Comparison of ENCODE assay signal across 25 cellular contexts in the genomic region with DNA sequence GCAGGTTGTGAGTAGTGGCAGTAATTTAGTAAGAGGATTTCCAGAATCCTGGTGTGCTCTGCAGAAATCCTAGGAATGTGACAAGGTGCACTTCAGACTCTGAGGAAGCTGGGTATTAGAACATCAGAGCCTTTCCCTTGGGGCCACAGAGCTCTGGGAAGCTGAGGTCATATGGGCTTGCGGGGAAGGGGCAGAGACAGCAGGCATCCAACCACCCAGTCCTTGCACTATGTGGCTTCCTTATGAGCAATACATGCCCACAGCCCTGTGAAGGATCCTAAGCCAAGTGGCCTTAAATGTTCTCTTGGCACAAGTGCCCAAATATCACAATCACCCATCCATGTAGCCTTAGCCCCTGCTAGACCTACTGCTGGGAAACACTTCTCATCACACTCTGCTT. TPM values are rescaled to one million over a fixed set of nuclear protein-coding genes. Genes with fewer than 3 reads are reported as not detected.
"Had no signal": no experiment of that assay in that cellular context is flagged by ENCODE, and none has a peak within 500 bp of the region (broad histone marks: within the 10 kb centered on the region; RNA-seq: fewer than 3 reads in every experiment).

No MANE protein-coding gene starts in this region.

- DNase-seq: activated B cell treated with CpG ODN at 0.5 μM for 24 hours; activated CD4-positive, alpha-beta T cell treated with anti-CD3 and anti-CD28 coated beads for 36 hours; activated CD4-positive, alpha-beta T cell treated with anti-CD3 and anti-CD28 coated beads, Interleukin-2, amount 50 U/mL, for 4 hours; activated CD8-positive, alpha-beta memory T cell treated with anti-CD3 and anti-CD28 coated beads for 24 hours; activated CD8-positive, alpha-beta memory T cell treated with anti-CD3 and anti-CD28 coated beads, Interleukin-2, amount 50 U/mL, for 4 hours; activated T-cell treated with anti-CD3 and anti-CD28 coated beads, Interleukin-2, amount 50 U/mL, for 24 hours; effector memory CD8-positive, alpha-beta T cell; esophagus squamous epithelium; gastrocnemius medialis; head of caudate nucleus; hypothalamus; left cardiac atrium; pancreas; psoas muscle; right cardiac atrium; stimulated activated CD4-positive, alpha-beta T cell treated with anti-CD3 and anti-CD28 coated beads, Interleukin-2, amount 100 ng/mL, for 24 hours; stimulated activated naive CD8-positive, alpha-beta T cell treated with anti-CD3 and anti-CD28 coated beads, Interleukin-15, amount 100 ng/mL, for 72 hours; T-cell; transverse colon had no signal

- H3K27me3 ChIP-seq: ascending aorta, gastrocnemius medialis, pancreas, transverse colon had no signal

- H3K4me1 ChIP-seq: ascending aorta, pancreas, psoas muscle, transverse colon had no signal

- H3K27ac ChIP-seq: ascending aorta, esophagus squamous epithelium, gastrocnemius medialis, pancreas, psoas muscle, suprapubic skin, transverse colon had no signal

- H3K9me3 ChIP-seq: ascending aorta, esophagus squamous epithelium, gastrocnemius medialis, pancreas, suprapubic skin, transverse colon had no signal

- H3K4me3 ChIP-seq: ascending aorta, esophagus squamous epithelium, gastrocnemius medialis, pancreas, psoas muscle, suprapubic skin, transverse colon had no signal

- H3K36me3 ChIP-seq: ascending aorta, esophagus squamous epithelium, gastrocnemius medialis, pancreas, suprapubic skin, transverse colon had no signal

- ATAC-seq: activated CD4-positive, alpha-beta T cell treated with anti-CD3 and anti-CD28 coated beads for 36 hours; activated naive CD4-positive, alpha-beta T cell treated with anti-CD3 and anti-CD28 coated beads, Interleukin-2, amount 50 U/mL, for 72 hours; activated T-helper 17 cell treated with anti-CD3 and anti-CD28 coated beads, Interleukin-2, amount 50 U/mL, for 72 hours; effector memory CD8-positive, alpha-beta T cell; gastrocnemius medialis; left cardiac atrium; pancreas; right cardiac atrium; stimulated activated effector memory CD8-positive, alpha-beta T cell treated with anti-CD3 and anti-CD28 coated beads, Interleukin-12 subunit alpha, Interleukin-12 subunit beta, amount 100 ng/mL, for 72 hours; stimulated activated naive CD8-positive, alpha-beta T cell treated with anti-CD3 and anti-CD28 coated beads, Interleukin-15, amount 100 ng/mL, for 72 hours; T-cell had no signal

RNA-seq across cellular contexts. Expression of a gene that starts 46.2 kb away (rescaled TPM):
- total RNA-seq: activated B cell treated with CpG ODN at 0.5 μM for 24 hours; activated CD4-positive, alpha-beta T cell treated with anti-CD3 and anti-CD28 coated beads for 36 hours; activated naive CD4-positive, alpha-beta T cell treated with anti-CD3 and anti-CD28 coated beads, Interleukin-2, amount 50 U/mL, for 72 hours; activated T-helper 17 cell treated with anti-CD3 and anti-CD28 coated beads, Interleukin-2, amount 50 U/mL, for 72 hours; myocyte; T-cell had no signal
